1 cellular context compared by ENCODE assay signal in genomic region chr3:10136426-10137005, GRCh38.
TF ChIP-seq lines count a peak whose summit lies in the region.

No MANE protein-coding gene starts in this region.

TF ChIP-seq in GM23338, 12 proteins besides CTCF, POLR2A, EP300 and RAD21:
- TF ChIP-seq, protein P1, sequence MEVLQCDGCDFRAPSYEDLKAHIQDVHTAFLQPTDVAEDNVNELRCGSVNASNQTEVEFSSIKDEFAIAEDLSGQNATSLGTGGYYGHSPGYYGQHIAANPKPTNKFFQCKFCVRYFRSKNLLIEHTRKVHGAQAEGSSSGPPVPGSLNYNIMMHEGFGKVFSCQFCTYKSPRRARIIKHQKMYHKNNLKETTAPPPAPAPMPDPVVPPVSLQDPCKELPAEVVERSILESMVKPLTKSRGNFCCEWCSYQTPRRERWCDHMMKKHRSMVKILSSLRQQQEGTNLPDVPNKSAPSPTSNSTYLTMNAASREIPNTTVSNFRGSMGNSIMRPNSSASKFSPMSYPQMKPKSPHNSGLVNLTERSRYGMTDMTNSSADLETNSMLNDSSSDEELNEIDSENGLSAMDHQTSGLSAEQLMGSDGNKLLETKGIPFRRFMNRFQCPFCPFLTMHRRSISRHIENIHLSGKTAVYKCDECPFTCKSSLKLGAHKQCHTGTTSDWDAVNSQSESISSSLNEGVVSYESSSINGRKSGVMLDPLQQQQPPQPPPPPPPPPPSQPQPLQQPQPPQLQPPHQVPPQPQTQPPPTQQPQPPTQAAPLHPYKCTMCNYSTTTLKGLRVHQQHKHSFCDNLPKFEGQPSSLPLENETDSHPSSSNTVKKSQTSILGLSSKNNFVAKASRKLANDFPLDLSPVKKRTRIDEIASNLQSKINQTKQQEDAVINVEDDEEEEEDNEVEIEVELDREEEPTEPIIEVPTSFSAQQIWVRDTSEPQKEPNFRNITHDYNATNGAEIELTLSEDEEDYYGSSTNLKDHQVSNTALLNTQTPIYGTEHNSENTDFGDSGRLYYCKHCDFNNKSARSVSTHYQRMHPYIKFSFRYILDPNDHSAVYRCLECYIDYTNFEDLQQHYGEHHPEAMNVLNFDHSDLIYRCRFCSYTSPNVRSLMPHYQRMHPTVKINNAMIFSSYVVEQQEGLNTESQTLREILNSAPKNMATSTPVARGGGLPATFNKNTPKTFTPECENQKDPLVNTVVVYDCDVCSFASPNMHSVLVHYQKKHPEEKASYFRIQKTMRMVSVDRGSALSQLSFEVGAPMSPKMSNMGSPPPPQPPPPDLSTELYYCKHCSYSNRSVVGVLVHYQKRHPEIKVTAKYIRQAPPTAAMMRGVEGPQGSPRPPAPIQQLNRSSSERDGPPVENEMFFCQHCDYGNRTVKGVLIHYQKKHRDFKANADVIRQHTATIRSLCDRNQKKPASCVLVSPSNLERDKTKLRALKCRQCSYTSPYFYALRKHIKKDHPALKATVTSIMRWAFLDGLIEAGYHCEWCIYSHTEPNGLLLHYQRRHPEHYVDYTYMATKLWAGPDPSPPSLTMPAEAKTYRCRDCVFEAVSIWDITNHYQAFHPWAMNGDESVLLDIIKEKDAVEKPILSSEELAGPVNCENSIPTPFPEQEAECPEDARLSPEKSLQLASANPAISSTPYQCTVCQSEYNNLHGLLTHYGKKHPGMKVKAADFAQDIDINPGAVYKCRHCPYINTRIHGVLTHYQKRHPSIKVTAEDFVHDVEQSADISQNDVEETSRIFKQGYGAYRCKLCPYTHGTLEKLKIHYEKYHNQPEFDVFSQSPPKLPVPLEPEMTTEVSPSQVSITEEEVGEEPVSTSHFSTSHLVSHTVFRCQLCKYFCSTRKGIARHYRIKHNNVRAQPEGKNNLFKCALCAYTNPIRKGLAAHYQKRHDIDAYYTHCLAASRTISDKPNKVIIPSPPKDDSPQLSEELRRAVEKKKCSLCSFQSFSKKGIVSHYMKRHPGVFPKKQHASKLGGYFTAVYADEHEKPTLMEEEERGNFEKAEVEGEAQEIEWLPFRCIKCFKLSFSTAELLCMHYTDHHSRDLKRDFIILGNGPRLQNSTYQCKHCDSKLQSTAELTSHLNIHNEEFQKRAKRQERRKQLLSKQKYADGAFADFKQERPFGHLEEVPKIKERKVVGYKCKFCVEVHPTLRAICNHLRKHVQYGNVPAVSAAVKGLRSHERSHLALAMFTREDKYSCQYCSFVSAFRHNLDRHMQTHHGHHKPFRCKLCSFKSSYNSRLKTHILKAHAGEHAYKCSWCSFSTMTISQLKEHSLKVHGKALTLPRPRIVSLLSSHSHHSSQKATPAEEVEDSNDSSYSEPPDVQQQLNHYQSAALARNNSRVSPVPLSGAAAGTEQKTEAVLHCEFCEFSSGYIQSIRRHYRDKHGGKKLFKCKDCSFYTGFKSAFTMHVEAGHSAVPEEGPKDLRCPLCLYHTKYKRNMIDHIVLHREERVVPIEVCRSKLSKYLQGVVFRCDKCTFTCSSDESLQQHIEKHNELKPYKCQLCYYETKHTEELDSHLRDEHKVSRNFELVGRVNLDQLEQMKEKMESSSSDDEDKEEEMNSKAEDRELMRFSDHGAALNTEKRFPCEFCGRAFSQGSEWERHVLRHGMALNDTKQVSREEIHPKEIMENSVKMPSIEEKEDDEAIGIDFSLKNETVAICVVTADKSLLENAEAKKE (CRISPR knock-in tag; IDR thresholded peaks at IDR 0.05), result no peak
- TF ChIP-seq EZH2 (IDR thresholded peaks at IDR 0.05; ENCODE audit: low read depth, unreplicated experiment) (no peak), JUNB (IDR thresholded peaks at IDR 0.05; ENCODE audit: unreplicated experiment) (no peak), REST (IDR thresholded peaks at IDR 0.05; ENCODE audit: unreplicated experiment) (peak; percentile 46)
TF ChIP-seq in GM23338: peak in this region for 1.
